Comparison of ENCODE assay signal across 18 cellular contexts in the genomic region with DNA sequence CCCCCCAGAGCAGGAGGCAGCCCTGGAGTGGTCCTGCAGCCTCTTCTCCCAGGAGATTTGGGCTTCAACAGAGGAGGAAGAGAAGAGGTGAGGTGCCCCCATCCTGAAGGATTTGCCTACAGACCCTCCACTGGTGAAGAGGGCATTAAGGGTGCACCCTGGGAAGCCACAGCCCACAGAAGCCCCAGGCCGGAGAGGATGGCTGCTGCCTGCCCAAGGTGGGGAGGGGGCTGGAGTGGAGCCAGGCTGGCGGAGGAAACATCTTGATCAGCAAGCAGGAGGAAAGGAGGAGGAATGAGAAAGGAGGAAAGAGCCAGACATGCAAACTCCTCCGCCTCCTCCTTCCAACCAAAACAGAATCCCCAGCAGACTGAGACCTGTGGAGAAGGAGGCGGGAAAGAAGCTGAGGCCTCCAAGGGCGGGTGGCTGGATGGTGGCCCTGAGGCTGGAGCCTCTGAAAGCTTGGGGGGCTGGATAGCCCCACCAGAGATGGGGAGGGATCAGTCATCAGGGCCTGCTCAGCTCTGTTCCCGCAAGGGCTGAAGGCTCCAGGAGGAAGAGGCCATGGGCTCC. TPM values are rescaled to one million over a fixed set of nuclear protein-coding genes. Genes with fewer than 3 reads are reported as not detected.
A peak's percentile ranks its signal among the peaks of the same experiment; 100 is the strongest.
DNase-seq lines count a peak whose midpoint lies in the region; ATAC-seq, FAIRE-seq and TF ChIP-seq lines count a peak whose summit lies in the region.
"Had no signal": no experiment of that assay in that cellular context is flagged by ENCODE, and none has a peak within 500 bp of the region (broad histone marks: within the 10 kb centered on the region; RNA-seq: fewer than 3 reads in every experiment).

No MANE protein-coding gene starts in this region.

- H3K9me3 Mint-ChIP-seq in Caco-2 (ENCODE audit: unreplicated experiment) (no peaks in the 10 kb centered on the region), WTC11 (no peaks in the 10 kb centered on the region)

- CTCF ChIA-PET in Caco-2 (lab: Charles Lee): no interaction called here
- CTCF ChIA-PET in WTC11 (lab: Charles Lee): interaction anchor here (0.6 to 0.9 kb wide), 2 partner anchors 14 to 20 kb away, joined by 3 read pairs; no protein-coding TSS in a partner anchor

- peaks cover 23% of the 10 kb centered on the region for H3K36me3 Mint-ChIP-seq in Caco-2 (ENCODE audit: insufficient read depth, unreplicated experiment)
- peaks cover 14% of the 10 kb centered on the region; the same call in 1 of the 2 replicates for H3K36me3 Mint-ChIP-seq in WTC11

- peak overlapping the region; percentile 47 to 51 for H3K27ac ChIP-seq in kidney (ENCODE audit: low read depth in 2 of 2, low read length in 2 of 2)
- H3K27ac ChIP-seq in skeletal muscle tissue (ENCODE audit: low read depth, low read length): no peak overlapping the region
- H3K27ac ChIP-seq: RWPE1, thoracic aorta had no signal

- peaks cover 37% of the 10 kb centered on the region for H3K4me1 Mint-ChIP-seq in Caco-2 (ENCODE audit: low read depth, unreplicated experiment)
- peaks cover 74% of the 10 kb centered on the region for H3K4me1 Mint-ChIP-seq in WTC11

- H3K4me3 Mint-ChIP-seq in Caco-2 (ENCODE audit: unreplicated experiment): no peak overlapping the region
- no peak overlapping the region for H3K4me3 Mint-ChIP-seq in WTC11
- H3K4me3 Mint-ChIP-seq: CD4-positive, alpha-beta memory T cell had no signal

- H3K9me3 ChIP-seq in Caco-2 (no peaks in the 10 kb centered on the region), kidney (ENCODE audit: control insufficient read depth in 1 of 2, low read length in 2 of 2) (no peaks in the 10 kb centered on the region), skeletal muscle tissue (ENCODE audit: control insufficient read depth in 3 of 3, low read length in 3 of 3) (no peaks in the 10 kb centered on the region)
- H3K9me3 ChIP-seq: thoracic aorta had no signal

- H3K36me3 ChIP-seq in Caco-2 (ENCODE audit: control insufficient read depth, insufficient read depth, low read length) (no peaks in the 10 kb centered on the region; the same call in none of the 2 replicates), kidney (ENCODE audit: control insufficient read depth in 1 of 2, insufficient read depth in 2 of 2, low read length in 2 of 2) (no peaks in the 10 kb centered on the region), skeletal muscle tissue (ENCODE audit: control insufficient read depth in 3 of 3, insufficient read depth in 3 of 3, low read length in 3 of 3) (peaks cover 0 to 3% (median 0%) of the 10 kb centered on the region in 3 donors)
- H3K36me3 ChIP-seq: thoracic aorta had no signal

- H3K4me1 ChIP-seq in Caco-2 (peaks cover 23% of the 10 kb centered on the region), kidney (ENCODE audit: control insufficient read depth in 1 of 2, insufficient read depth in 1 of 2, low read depth in 1 of 2, low read length in 2 of 2) (peaks cover 0 to 24% of the 10 kb centered on the region in 2 donors), skeletal muscle tissue (ENCODE audit: control insufficient read depth in 3 of 3, insufficient read depth in 3 of 3, low read length in 3 of 3) (peaks cover 10 to 25% (median 14%) of the 10 kb centered on the region in 3 donors)

- FAIRE-seq in kidney (lab: Jason Lieb, UNC): no peak

- DNase-seq in Caco-2: no peak
- DNase-seq in WTC11 (ENCODE audit: low spot score): no peak
- peak; percentile 36 for DNase-seq in kidney
- no peak for DNase-seq in stimulated activated CD4-positive, alpha-beta T cell treated with anti-CD3 and anti-CD28 coated beads, Interleukin-4, amount 100 ng/mL, for 4 hours
- no peak for DNase-seq in G401 (ENCODE audit: low spot score)
- DNase-seq: activated CD4-positive, alpha-beta T cell treated with anti-CD3 and anti-CD28 coated beads, Interleukin-2, amount 50 U/mL, for 48 hours; activated naive CD4-positive, alpha-beta T cell; CD4-positive, alpha-beta memory T cell; midbrain; NCI-H2029 treated with DMSO at 0.1 percent for 48 hours; NK-92 treated with Interleukin-12 subunit alpha and Interleukin-12 subunit beta, amount 100 ng/mL, for 24 hours; stimulated activated CD4-positive, alpha-beta T cell treated with anti-CD3 and anti-CD28 coated beads, Interleukin-4, amount 100 ng/mL, for 24 hours had no signal

- H3K9ac ChIP-seq in kidney (ENCODE audit: low read length in 2 of 2) (no peak overlapping the region), skeletal muscle tissue (ENCODE audit: low read depth in 1 of 3, low read length in 3 of 3) (peak overlapping the region in 2 of 3 donors; percentile 3 to 33)

- in situ Hi-C loops in G401 (cut with HindIII; ENCODE audit: low sequenced_read_pairs): no loop called here

- H3K4me3 ChIP-seq in Caco-2 (ENCODE audit: low read depth, low read length) (no peak overlapping the region), kidney (ENCODE audit: low read length in 2 of 2) (no peak overlapping the region), skeletal muscle tissue (ENCODE audit: low read length in 3 of 3) (no peak overlapping the region)
- H3K4me3 ChIP-seq: skin epidermis, thoracic aorta had no signal

- no peak for TF ChIP-seq CTCF in Caco-2 (IDR thresholded peaks at IDR 0.05; ENCODE audit: insufficient read depth in 1 of 2, low read depth in 1 of 2, low read length in 1 of 2, severe bottlenecking in 1 of 2, unreplicated experiment in 1 of 2)
- no peak for TF ChIP-seq CTCF in WTC11 (IDR thresholded peaks at IDR 0.05)
- no peak for TF ChIP-seq CTCF in kidney (IDR thresholded peaks at IDR 0.05; ENCODE audit: borderline replicate concordance, extremely low read depth, insufficient read depth)

- intact Hi-C loops in Caco-2 (cut with micrococcal nuclease; ENCODE audit: unreplicated experiment): no loop called here
- intact Hi-C loops in kidney (cut with DNase I): no loop called here

- POLR2A ChIA-PET in Caco-2 (lab: Charles Lee): no interaction called here
- POLR2A ChIA-PET in WTC11 (lab: Charles Lee): no interaction called here

- BruUV-seq in Caco-2 (replicated peaks; lab: Mats Ljungman, UMichigan): no TSS peak

- no peak for ATAC-seq in WTC11
- no peak for ATAC-seq in GM18502 (IDR thresholded peaks at IDR 0.05; ENCODE audit: poor library complexity, unreplicated experiment)
- ATAC-seq in GM21737 (IDR thresholded peaks at IDR 0.05; ENCODE audit: unreplicated experiment): no peak

- H3K27me3 ChIP-seq in Caco-2 (replicated peaks; ENCODE audit: control insufficient read depth, insufficient read depth, low read length) (no peaks in the 10 kb centered on the region), skeletal muscle tissue (ENCODE audit: control insufficient read depth in 3 of 3, insufficient read depth in 3 of 3, low read length in 3 of 3) (no peaks in the 10 kb centered on the region)

- H3K27ac Mint-ChIP-seq in Caco-2 (ENCODE audit: unreplicated experiment) (peak overlapping the region; percentile 69), WTC11 (peak overlapping the region; percentile 15; the same call in 1 of the 2 replicates)

- H3K27me3 Mint-ChIP-seq in Caco-2 (ENCODE audit: insufficient read depth, unreplicated experiment) (no peaks in the 10 kb centered on the region), WTC11 (ENCODE audit: low read depth) (no peaks in the 10 kb centered on the region)
- H3K27me3 Mint-ChIP-seq: CD4-positive, alpha-beta memory T cell had no signal

TF ChIP-seq in WTC11, 78 proteins besides CTCF, POLR2A, EP300 and RAD21 (continues in another document):
- TF ChIP-seq ZNF219 (CRISPR knock-in tag; IDR thresholded peaks at IDR 0.05; ENCODE audit: borderline replicate concordance): no peak
- no peak for TF ChIP-seq CBFB (CRISPR knock-in tag; IDR thresholded peaks at IDR 0.05; ENCODE audit: low read depth)
- TF ChIP-seq, protein P1, sequence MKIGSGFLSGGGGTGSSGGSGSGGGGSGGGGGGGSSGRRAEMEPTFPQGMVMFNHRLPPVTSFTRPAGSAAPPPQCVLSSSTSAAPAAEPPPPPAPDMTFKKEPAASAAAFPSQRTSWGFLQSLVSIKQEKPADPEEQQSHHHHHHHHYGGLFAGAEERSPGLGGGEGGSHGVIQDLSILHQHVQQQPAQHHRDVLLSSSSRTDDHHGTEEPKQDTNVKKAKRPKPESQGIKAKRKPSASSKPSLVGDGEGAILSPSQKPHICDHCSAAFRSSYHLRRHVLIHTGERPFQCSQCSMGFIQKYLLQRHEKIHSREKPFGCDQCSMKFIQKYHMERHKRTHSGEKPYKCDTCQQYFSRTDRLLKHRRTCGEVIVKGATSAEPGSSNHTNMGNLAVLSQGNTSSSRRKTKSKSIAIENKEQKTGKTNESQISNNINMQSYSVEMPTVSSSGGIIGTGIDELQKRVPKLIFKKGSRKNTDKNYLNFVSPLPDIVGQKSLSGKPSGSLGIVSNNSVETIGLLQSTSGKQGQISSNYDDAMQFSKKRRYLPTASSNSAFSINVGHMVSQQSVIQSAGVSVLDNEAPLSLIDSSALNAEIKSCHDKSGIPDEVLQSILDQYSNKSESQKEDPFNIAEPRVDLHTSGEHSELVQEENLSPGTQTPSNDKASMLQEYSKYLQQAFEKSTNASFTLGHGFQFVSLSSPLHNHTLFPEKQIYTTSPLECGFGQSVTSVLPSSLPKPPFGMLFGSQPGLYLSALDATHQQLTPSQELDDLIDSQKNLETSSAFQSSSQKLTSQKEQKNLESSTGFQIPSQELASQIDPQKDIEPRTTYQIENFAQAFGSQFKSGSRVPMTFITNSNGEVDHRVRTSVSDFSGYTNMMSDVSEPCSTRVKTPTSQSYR (CRISPR knock-in tag; IDR thresholded peaks at IDR 0.05): no peak
- TF ChIP-seq, protein P2, sequence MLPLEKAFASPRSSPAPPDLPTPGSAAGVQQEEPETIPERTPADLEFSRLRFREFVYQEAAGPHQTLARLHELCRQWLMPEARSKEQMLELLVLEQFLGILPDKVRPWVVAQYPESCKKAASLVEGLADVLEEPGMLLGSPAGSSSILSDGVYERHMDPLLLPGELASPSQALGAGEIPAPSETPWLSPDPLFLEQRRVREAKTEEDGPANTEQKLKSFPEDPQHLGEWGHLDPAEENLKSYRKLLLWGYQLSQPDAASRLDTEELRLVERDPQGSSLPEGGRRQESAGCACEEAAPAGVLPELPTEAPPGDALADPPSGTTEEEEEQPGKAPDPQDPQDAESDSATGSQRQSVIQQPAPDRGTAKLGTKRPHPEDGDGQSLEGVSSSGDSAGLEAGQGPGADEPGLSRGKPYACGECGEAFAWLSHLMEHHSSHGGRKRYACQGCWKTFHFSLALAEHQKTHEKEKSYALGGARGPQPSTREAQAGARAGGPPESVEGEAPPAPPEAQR (CRISPR knock-in tag; IDR thresholded peaks at IDR 0.05): no peak
- no peak for TF ChIP-seq ZNF671 (CRISPR knock-in tag; IDR thresholded peaks at IDR 0.05)
- no peak for TF ChIP-seq TEAD1 (CRISPR knock-in tag; IDR thresholded peaks at IDR 0.05)

RNA-seq across cellular contexts. Expression of a gene that starts 31.3 kb away (rescaled TPM):
- total RNA-seq in Caco-2 (2022) (115 and 116 TPM in 2 replicates), WTC11 (2021) (81.0 to 90.1 TPM (median 82.9 TPM) in 3 replicates), kidney (53.8 TPM), skeletal muscle tissue (30.3 TPM)
- 17.6 TPM for polyA plus RNA-seq in kidney (ENCODE audit: insufficient read depth, low read depth, low replicate concordance)
- total RNA-seq in G401 (2014; rRNA removed; shearing (Covaris generic)): 39.0 and 44.6 TPM in 2 replicates

Comparison
In these comparisons a context has a peak if more than half of its experiments do, and no peak if none do; other contexts are left out.
1. H3K9ac ChIP-seq: peak in skeletal muscle tissue (2 of 3); none in kidney (0 of 2).